ENCODE assay signal across 10 cellular contexts in genomic region chr20:45949542-45950329, GRCh38. TPM values are rescaled to one million over a fixed set of nuclear protein-coding genes. Genes with fewer than 3 reads are reported as not detected.
DNase-seq lines count a peak whose midpoint lies in the region; ATAC-seq and TF ChIP-seq lines count a peak whose summit lies in the region.
"Had no signal": no experiment of that assay in that cellular context is flagged by ENCODE, and none has a peak within 500 bp of the region (broad histone marks: within the 10 kb centered on the region; RNA-seq: fewer than 3 reads in every experiment).

No MANE protein-coding gene starts in this region.

- intact Hi-C loops in Calu3 (cut with micrococcal nuclease; ENCODE audit: unreplicated experiment): no loop called here

- no peak overlapping the region for H3K4me3 Mint-ChIP-seq in Calu3 (ENCODE audit: low read depth, unreplicated experiment)
- H3K4me3 Mint-ChIP-seq in IgD-negative memory B cell: peak overlapping the region in 1 of 4 donors; percentile 74
- no peak overlapping the region for H3K4me3 Mint-ChIP-seq in naive thymus-derived CD8-positive, alpha-beta T cell
- H3K4me3 Mint-ChIP-seq: activated CD4-positive, alpha-beta T cell treated with anti-CD3 and anti-CD28 coated beads for 36 hours; GM23338 had no signal

- H3K4me1 Mint-ChIP-seq in Calu3 (ENCODE audit: low read depth, unreplicated experiment): no peaks in the 10 kb centered on the region
- H3K4me1 Mint-ChIP-seq in IgD-negative memory B cell: peaks cover 0 to 3% (median 3%) of the 10 kb centered on the region in 3 donors
- H3K4me1 Mint-ChIP-seq in naive thymus-derived CD8-positive, alpha-beta T cell: peaks cover 0 to 22% (median 4%) of the 10 kb centered on the region in 4 donors

- POLR2A ChIA-PET in naive thymus-derived CD8-positive, alpha-beta T cell (lab: Charles Lee): interaction anchor here (1.0 to 13.1 kb wide), 4 partner anchors 9 to 21 kb away, joined by 3 to 138 read pairs (median 6); partner anchors contain the start of gene PCIF1

- H3K9me3 Mint-ChIP-seq in Calu3 (ENCODE audit: low read depth, unreplicated experiment) (no peaks in the 10 kb centered on the region), IgD-negative memory B cell (no peaks in the 10 kb centered on the region)
- no peaks in the 10 kb centered on the region for H3K9me3 Mint-ChIP-seq in naive thymus-derived CD8-positive, alpha-beta T cell
- H3K9me3 Mint-ChIP-seq: GM23338 had no signal

- no peak for ATAC-seq in naive thymus-derived CD8-positive, alpha-beta T cell
- ATAC-seq in GM21526 (IDR thresholded peaks at IDR 0.05; ENCODE audit: low FRiP score, unreplicated experiment): no peak
- ATAC-seq: activated CD4-positive, alpha-beta T cell treated with anti-CD3 and anti-CD28 coated beads for 36 hours; GM23338 had no signal

- DNase-seq in Calu3: no peak
- peak in 1 of 10 donors; percentile 57 for DNase-seq in naive thymus-derived CD8-positive, alpha-beta T cell
- DNase-seq in ecto neural progenitor cell (ENCODE audit: low spot score): no peak
- DNase-seq: activated CD4-positive, alpha-beta T cell treated with anti-CD3 and anti-CD28 coated beads for 36 hours; NCI-H2107; SW 1271; tibial artery had no signal

- CTCF ChIA-PET in Calu3 (lab: Charles Lee): interaction anchor here (1.5 kb wide), 1 partner anchor 20 kb away, joined by 6 read pairs; no protein-coding TSS in a partner anchor

- TF ChIP-seq CTCF in Calu3 (IDR thresholded peaks at IDR 0.05; ENCODE audit: unreplicated experiment): no peak

- no peaks in the 10 kb centered on the region for H3K27me3 Mint-ChIP-seq in Calu3 (ENCODE audit: unreplicated experiment)
- no peaks in the 10 kb centered on the region for H3K27me3 Mint-ChIP-seq in IgD-negative memory B cell
- no peaks in the 10 kb centered on the region for H3K27me3 Mint-ChIP-seq in naive thymus-derived CD8-positive, alpha-beta T cell
- H3K27me3 Mint-ChIP-seq: activated CD4-positive, alpha-beta T cell treated with anti-CD3 and anti-CD28 coated beads for 36 hours had no signal

- no TSS peak for BruUV-seq in Calu3 (replicated peaks; lab: Mats Ljungman, UMichigan)

- H3K36me3 Mint-ChIP-seq in Calu3 (ENCODE audit: insufficient read depth, unreplicated experiment) (peaks cover 79% of the 10 kb centered on the region), IgD-negative memory B cell (no peaks in the 10 kb centered on the region)
- H3K36me3 Mint-ChIP-seq in naive thymus-derived CD8-positive, alpha-beta T cell: peaks cover 0 to 69% (median 14%) of the 10 kb centered on the region in 3 donors

- H3K27ac Mint-ChIP-seq in Calu3 (ENCODE audit: unreplicated experiment) (peak overlapping the region; percentile 8), IgD-negative memory B cell (peak overlapping the region in 2 of 3 donors; percentile 76 to 82)
- peak overlapping the region in 8 of 10 donors; percentile 25 to 86 (median 66) for H3K27ac Mint-ChIP-seq in naive thymus-derived CD8-positive, alpha-beta T cell
- H3K27ac Mint-ChIP-seq: activated CD4-positive, alpha-beta T cell treated with anti-CD3 and anti-CD28 coated beads for 36 hours; GM23338 had no signal

RNA-seq across cellular contexts. Expression of gene PCIF1, which starts 15.3 kb away (rescaled TPM):
- total RNA-seq in Calu3 (2022): 38.1 and 39.8 TPM in 2 replicates
- 98.9 TPM for polyA plus RNA-seq in IgD-negative memory B cell
- 10 to 100 TPM; 77.7 to 83.3 TPM for total RNA-seq in naive thymus-derived CD8-positive, alpha-beta T cell
- 10 to 100 TPM; 60.8 to 94.2 (median 78.7) TPM for polyA plus RNA-seq in naive thymus-derived CD8-positive, alpha-beta T cell

RNA-seq across cellular contexts. Expression of gene ZNF335, which starts 22.3 kb away (rescaled TPM):
- total RNA-seq in Calu3 (2022): 26.4 and 31.9 TPM in 2 replicates
- polyA plus RNA-seq in IgD-negative memory B cell: 15.1 TPM
- 10 to 100 TPM; 53.1 to 56.2 TPM for total RNA-seq in naive thymus-derived CD8-positive, alpha-beta T cell
- 10 to 100 TPM in 1 of 3 donors, 1 to 10 TPM in 2; 6.4 to 13.2 (median 7.8) TPM for polyA plus RNA-seq in naive thymus-derived CD8-positive, alpha-beta T cell

RNA-seq across cellular contexts. Expression of gene PLTP, which starts 37.8 kb away (rescaled TPM):
- 1.4 and 1.6 TPM in 2 replicates for total RNA-seq in Calu3 (2022)
- polyA plus RNA-seq in IgD-negative memory B cell: 1.3 TPM
- total RNA-seq in naive thymus-derived CD8-positive, alpha-beta T cell: under 1 TPM in 1 of 2 experiments, not detected in 1; 0.27 TPM
- polyA plus RNA-seq in naive thymus-derived CD8-positive, alpha-beta T cell: 1 to 10 TPM in 1 of 3 donors, under 1 TPM in 2; 0.18 to 2.2 (median 0.68) TPM

RNA-seq across cellular contexts. Expression of gene CTSA, which starts 58.6 kb away (rescaled TPM):
- 164 and 201 TPM in 2 replicates for total RNA-seq in Calu3 (2022)
- 107 TPM for polyA plus RNA-seq in IgD-negative memory B cell
- total RNA-seq in naive thymus-derived CD8-positive, alpha-beta T cell: 10 to 100 TPM; 79.1 to 82.7 TPM
- 100 to 1,000 TPM in 1 of 3 donors, 10 to 100 TPM in 2; 79.5 to 128 (median 90.5) TPM for polyA plus RNA-seq in naive thymus-derived CD8-positive, alpha-beta T cell

RNA-seq across cellular contexts. Expression of gene NEURL2, which starts 58.7 kb away (rescaled TPM):
- total RNA-seq in Calu3 (2022): 6.8 and 8.3 TPM in 2 replicates
- polyA plus RNA-seq in IgD-negative memory B cell: 1.6 TPM
- 1 to 10 TPM; 5.0 to 5.9 TPM for total RNA-seq in naive thymus-derived CD8-positive, alpha-beta T cell
- polyA plus RNA-seq in naive thymus-derived CD8-positive, alpha-beta T cell: 1 to 10 TPM in 2 of 3 donors, under 1 TPM in 1; 0.53 to 2.2 (median 1.8) TPM

Comparison
In these comparisons a context has a peak if more than half of its experiments do, and no peak if none do; other contexts are left out.
1. H3K27ac Mint-ChIP-seq: peak in every context shown above with its lines; median percentile 79 in IgD-negative memory B cell; 66 in naive thymus-derived CD8-positive, alpha-beta T cell; 8 in Calu3.